2 cellular contexts compared by ENCODE assay signal in the genomic region with DNA sequence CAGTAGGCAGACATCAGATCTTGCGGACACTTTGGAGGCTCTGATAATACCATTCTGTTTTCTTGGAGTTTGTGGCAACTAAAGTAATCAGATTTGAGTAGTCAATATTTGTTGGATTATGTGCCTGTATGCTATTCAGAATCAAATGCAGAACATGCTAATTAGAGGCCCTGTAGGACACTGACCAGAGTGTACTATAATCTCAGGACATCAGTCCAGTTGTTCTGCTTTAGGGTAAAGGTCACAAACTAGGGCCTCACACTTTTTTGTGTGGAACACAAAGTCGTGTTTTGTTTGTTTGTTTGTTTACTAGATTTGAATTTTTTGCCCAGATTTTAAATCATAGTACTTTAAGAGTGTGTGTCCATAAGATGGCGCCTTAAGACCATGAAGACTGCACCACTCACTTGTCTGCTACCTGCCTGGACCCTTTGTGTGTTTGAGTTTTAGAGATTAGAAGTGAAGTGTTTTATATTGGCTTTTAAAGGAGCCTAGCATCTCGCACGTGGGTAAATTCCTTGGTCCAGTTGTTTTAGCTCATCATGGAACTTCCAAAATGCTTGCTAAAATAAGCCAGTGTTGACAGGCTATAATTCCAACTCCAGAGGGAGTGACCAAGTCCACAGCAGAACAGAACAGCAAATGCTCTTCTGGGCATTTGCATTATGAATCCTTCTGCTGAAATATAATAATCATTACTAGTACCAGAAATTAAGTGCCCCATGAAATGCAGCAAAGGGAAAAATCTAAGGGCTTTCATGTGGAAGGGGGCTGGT.
TF ChIP-seq lines count a peak whose summit lies in the region.

No MANE protein-coding gene starts in this region.

TF ChIP-seq in liver, 16 proteins besides CTCF, POLR2A, EP300 and RAD21 (continued from another document):
- TF ChIP-seq, protein P1, sequence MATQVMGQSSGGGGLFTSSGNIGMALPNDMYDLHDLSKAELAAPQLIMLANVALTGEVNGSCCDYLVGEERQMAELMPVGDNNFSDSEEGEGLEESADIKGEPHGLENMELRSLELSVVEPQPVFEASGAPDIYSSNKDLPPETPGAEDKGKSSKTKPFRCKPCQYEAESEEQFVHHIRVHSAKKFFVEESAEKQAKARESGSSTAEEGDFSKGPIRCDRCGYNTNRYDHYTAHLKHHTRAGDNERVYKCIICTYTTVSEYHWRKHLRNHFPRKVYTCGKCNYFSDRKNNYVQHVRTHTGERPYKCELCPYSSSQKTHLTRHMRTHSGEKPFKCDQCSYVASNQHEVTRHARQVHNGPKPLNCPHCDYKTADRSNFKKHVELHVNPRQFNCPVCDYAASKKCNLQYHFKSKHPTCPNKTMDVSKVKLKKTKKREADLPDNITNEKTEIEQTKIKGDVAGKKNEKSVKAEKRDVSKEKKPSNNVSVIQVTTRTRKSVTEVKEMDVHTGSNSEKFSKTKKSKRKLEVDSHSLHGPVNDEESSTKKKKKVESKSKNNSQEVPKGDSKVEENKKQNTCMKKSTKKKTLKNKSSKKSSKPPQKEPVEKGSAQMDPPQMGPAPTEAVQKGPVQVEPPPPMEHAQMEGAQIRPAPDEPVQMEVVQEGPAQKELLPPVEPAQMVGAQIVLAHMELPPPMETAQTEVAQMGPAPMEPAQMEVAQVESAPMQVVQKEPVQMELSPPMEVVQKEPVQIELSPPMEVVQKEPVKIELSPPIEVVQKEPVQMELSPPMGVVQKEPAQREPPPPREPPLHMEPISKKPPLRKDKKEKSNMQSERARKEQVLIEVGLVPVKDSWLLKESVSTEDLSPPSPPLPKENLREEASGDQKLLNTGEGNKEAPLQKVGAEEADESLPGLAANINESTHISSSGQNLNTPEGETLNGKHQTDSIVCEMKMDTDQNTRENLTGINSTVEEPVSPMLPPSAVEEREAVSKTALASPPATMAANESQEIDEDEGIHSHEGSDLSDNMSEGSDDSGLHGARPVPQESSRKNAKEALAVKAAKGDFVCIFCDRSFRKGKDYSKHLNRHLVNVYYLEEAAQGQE (IDR thresholded peaks at IDR 0.05), result no peak
- TF ChIP-seq, protein P2, sequence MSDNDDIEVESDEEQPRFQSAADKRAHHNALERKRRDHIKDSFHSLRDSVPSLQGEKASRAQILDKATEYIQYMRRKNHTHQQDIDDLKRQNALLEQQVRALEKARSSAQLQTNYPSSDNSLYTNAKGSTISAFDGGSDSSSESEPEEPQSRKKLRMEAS (IDR thresholded peaks at IDR 0.05), result no peak
- TF ChIP-seq FOXA1 (IDR thresholded peaks at IDR 0.05), result no peak
- peak; percentile 16 for TF ChIP-seq HNF4G (IDR thresholded peaks at IDR 0.05)
- TF ChIP-seq SP1 (IDR thresholded peaks at IDR 0.05), result peak; percentile 23
- no peak for TF ChIP-seq TAF1 (conservative IDR thresholded peaks at IDR 0.05)
- TF ChIP-seq JUND (IDR thresholded peaks at IDR 0.05), result no peak
- TF ChIP-seq HNF4A (conservative IDR thresholded peaks at IDR 0.05), result peak; percentile 73 to 83
- no peak for TF ChIP-seq GABPA (IDR thresholded peaks at IDR 0.05 in 1 of 2, conservative IDR thresholded peaks at IDR 0.05 in 1 of 2)
- TF ChIP-seq RXRA (IDR thresholded peaks at IDR 0.05), result peak; percentile 32 to 50

TF ChIP-seq in HepG2, 621 proteins besides CTCF, POLR2A, EP300 and RAD21 (continued from another document):
- no peak for TF ChIP-seq ZFP91 (CRISPR knock-in tag; IDR thresholded peaks at IDR 0.05; ENCODE audit: borderline replicate concordance)
- TF ChIP-seq ZNF431 (CRISPR knock-in tag; IDR thresholded peaks at IDR 0.05; ENCODE audit: borderline replicate concordance, low read depth), result no peak
- TF ChIP-seq ZNF234 (CRISPR knock-in tag; conservative IDR thresholded peaks at IDR 0.05), result no peak
- no peak for TF ChIP-seq THAP9 (CRISPR knock-in tag; IDR thresholded peaks at IDR 0.05; ENCODE audit: borderline replicate concordance)
- TF ChIP-seq, protein P3, sequence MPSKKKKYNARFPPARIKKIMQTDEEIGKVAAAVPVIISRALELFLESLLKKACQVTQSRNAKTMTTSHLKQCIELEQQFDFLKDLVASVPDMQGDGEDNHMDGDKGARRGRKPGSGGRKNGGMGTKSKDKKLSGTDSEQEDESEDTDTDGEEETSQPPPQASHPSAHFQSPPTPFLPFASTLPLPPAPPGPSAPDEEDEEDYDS (CRISPR knock-in tag; IDR thresholded peaks at IDR 0.05), result no peak
- no peak for TF ChIP-seq IRX3 (CRISPR knock-in tag; IDR thresholded peaks at IDR 0.05; ENCODE audit: borderline replicate concordance, low read depth)
- TF ChIP-seq ZNF350 (CRISPR knock-in tag; IDR thresholded peaks at IDR 0.05; ENCODE audit: borderline replicate concordance, low read depth), result no peak
- no peak for TF ChIP-seq AHR (CRISPR knock-in tag; IDR thresholded peaks at IDR 0.05)
